21 cellular contexts compared by ENCODE assay signal in the genomic region with DNA sequence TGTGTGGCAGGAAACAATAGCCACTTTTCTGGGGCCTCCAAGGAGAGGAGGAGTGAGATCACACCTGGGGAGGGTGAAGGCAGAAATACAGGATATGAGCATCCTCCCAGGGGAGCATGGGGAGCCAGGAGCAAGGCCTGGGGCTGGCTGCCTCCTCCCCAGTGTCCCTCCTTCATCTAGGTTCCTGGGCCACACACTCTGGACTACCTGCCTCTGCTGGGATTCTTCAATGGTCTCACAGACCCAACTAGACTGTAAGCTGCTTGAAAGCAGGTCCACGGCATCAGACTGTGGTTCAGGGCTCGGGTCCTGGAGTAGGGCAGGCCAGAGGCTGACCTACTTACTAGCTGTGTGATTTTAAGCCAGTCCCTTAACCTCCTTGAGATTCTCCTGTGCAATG.
"Had no signal": no experiment of that assay in that cellular context is flagged by ENCODE, and none has a peak within 500 bp of the region (broad histone marks: within the 10 kb centered on the region; RNA-seq: fewer than 3 reads in every experiment).

No MANE protein-coding gene starts in this region.

- H3K27me3 Mint-ChIP-seq: activated naive CD8-positive, alpha-beta T cell treated with anti-CD3 and anti-CD28 coated beads, Interleukin-2, amount 50 U/mL, for 24 hours; dendritic cell treated with granulocyte-macrophage colony-stimulating factor and Interleukin-4, amounts not matched to agents 40 ng/mL and 50 ng/mL, for 4 days; stimulated activated naive CD8-positive, alpha-beta T cell treated with anti-CD3 and anti-CD28 coated beads, Interleukin-15, amount 100 ng/mL, for 72 hours had no signal

- H3K27ac ChIP-seq: cardiac muscle cell, lower lobe of right lung, tibial nerve, vagina had no signal

- H3K36me3 Mint-ChIP-seq: naive thymus-derived CD4-positive, alpha-beta T cell; stimulated activated effector memory CD8-positive, alpha-beta T cell treated with anti-CD3 and anti-CD28 coated beads, Interleukin-12 subunit alpha, Interleukin-12 subunit beta, amount 100 ng/mL, for 72 hours had no signal

- H3K4me1 Mint-ChIP-seq: activated naive CD8-positive, alpha-beta T cell treated with anti-CD3 and anti-CD28 coated beads, Interleukin-2, amount 50 U/mL, for 24 hours; naive thymus-derived CD4-positive, alpha-beta T cell; neural crest cell; stimulated activated effector memory CD8-positive, alpha-beta T cell treated with anti-CD3 and anti-CD28 coated beads, Interleukin-12 subunit alpha, Interleukin-12 subunit beta, amount 100 ng/mL, for 72 hours; stimulated activated naive CD8-positive, alpha-beta T cell treated with anti-CD3 and anti-CD28 coated beads, Interleukin-15, amount 100 ng/mL, for 72 hours had no signal

- H3K9me3 ChIP-seq: lower lobe of right lung, tibial nerve, vagina had no signal

- DNase-seq: activated CD4-positive, alpha-beta T cell treated with anti-CD3 and anti-CD28 coated beads for 1 hour; activated CD4-positive, alpha-beta T cell treated with anti-CD3 and anti-CD28 coated beads, Interleukin-2, amount 50 U/mL, for 1 hour; activated CD8-positive, alpha-beta T cell treated with anti-CD3 and anti-CD28 coated beads, Interleukin-2, amount 10 ng/mL, durations not matched to agents 7 days and 5 days; activated naive CD4-positive, alpha-beta T cell treated with anti-CD3 and anti-CD28 coated beads, Interleukin-2, amount 50 U/mL, for 16 hours; activated naive CD8-positive, alpha-beta T cell treated with anti-CD3 and anti-CD28 coated beads, Interleukin-2, amount 50 U/mL, for 24 hours; activated T-cell treated with anti-CD3 and anti-CD28 coated beads, Interleukin-2, amount 50 U/mL, for 4 hours; effector CD4-positive, alpha-beta T cell; foreskin melanocyte; lower lobe of right lung; naive thymus-derived CD4-positive, alpha-beta T cell; retina; stimulated activated CD4-positive, alpha-beta T cell treated with anti-CD3 and anti-CD28 coated beads, Interleukin-1b, Interleukin-23, amount 100 ng/mL, for 48 hours; stimulated activated naive CD8-positive, alpha-beta T cell treated with anti-CD3 and anti-CD28 coated beads, Interleukin-15, amount 100 ng/mL, for 72 hours; T-helper 9 cell had no signal

- H3K9me3 Mint-ChIP-seq: activated naive CD8-positive, alpha-beta T cell treated with anti-CD3 and anti-CD28 coated beads, Interleukin-2, amount 50 U/mL, for 24 hours; activated T-cell treated with anti-CD3 and anti-CD28 coated beads, Interleukin-2, amount 50 U/mL, for 4 hours; dendritic cell treated with granulocyte-macrophage colony-stimulating factor and Interleukin-4, amounts not matched to agents 40 ng/mL and 50 ng/mL, for 4 days; naive thymus-derived CD4-positive, alpha-beta T cell; neural crest cell; stimulated activated effector memory CD8-positive, alpha-beta T cell treated with anti-CD3 and anti-CD28 coated beads, Interleukin-12 subunit alpha, Interleukin-12 subunit beta, amount 100 ng/mL, for 72 hours; stimulated activated naive CD8-positive, alpha-beta T cell treated with anti-CD3 and anti-CD28 coated beads, Interleukin-15, amount 100 ng/mL, for 72 hours had no signal

- H3K4me3 ChIP-seq: cardiac muscle cell, lower lobe of right lung, tibial nerve, vagina had no signal

- H3K4me3 Mint-ChIP-seq: activated CD8-positive, alpha-beta T cell treated with anti-CD3 and anti-CD28 coated beads, Interleukin-2, amount 10 ng/mL, durations not matched to agents 7 days and 5 days; activated naive CD8-positive, alpha-beta T cell treated with anti-CD3 and anti-CD28 coated beads, Interleukin-2, amount 50 U/mL, for 24 hours; activated T-cell treated with anti-CD3 and anti-CD28 coated beads, Interleukin-2, amount 50 U/mL, for 4 hours; dendritic cell treated with granulocyte-macrophage colony-stimulating factor and Interleukin-4, amounts not matched to agents 40 ng/mL and 50 ng/mL, for 4 days; naive thymus-derived CD4-positive, alpha-beta T cell; neural crest cell; stimulated activated effector memory CD8-positive, alpha-beta T cell treated with anti-CD3 and anti-CD28 coated beads, Interleukin-12 subunit alpha, Interleukin-12 subunit beta, amount 100 ng/mL, for 72 hours; stimulated activated naive CD8-positive, alpha-beta T cell treated with anti-CD3 and anti-CD28 coated beads, Interleukin-15, amount 100 ng/mL, for 72 hours had no signal

- ATAC-seq: activated CD8-positive, alpha-beta T cell treated with anti-CD3 and anti-CD28 coated beads, Interleukin-2, amount 10 ng/mL, durations not matched to agents 7 days and 5 days; activated naive CD8-positive, alpha-beta T cell treated with anti-CD3 and anti-CD28 coated beads, Interleukin-2, amount 50 U/mL, for 24 hours; activated T-cell treated with anti-CD3 and anti-CD28 coated beads, Interleukin-2, amount 50 U/mL, for 4 hours; lower lobe of right lung; naive thymus-derived CD4-positive, alpha-beta T cell; stimulated activated effector memory CD8-positive, alpha-beta T cell treated with anti-CD3 and anti-CD28 coated beads, Interleukin-12 subunit alpha, Interleukin-12 subunit beta, amount 100 ng/mL, for 72 hours; stimulated activated naive CD8-positive, alpha-beta T cell treated with anti-CD3 and anti-CD28 coated beads, Interleukin-15, amount 100 ng/mL, for 72 hours had no signal

- H3K27ac Mint-ChIP-seq: activated CD8-positive, alpha-beta T cell treated with anti-CD3 and anti-CD28 coated beads, Interleukin-2, amount 10 ng/mL, durations not matched to agents 7 days and 5 days; activated naive CD8-positive, alpha-beta T cell treated with anti-CD3 and anti-CD28 coated beads, Interleukin-2, amount 50 U/mL, for 24 hours; dendritic cell treated with granulocyte-macrophage colony-stimulating factor and Interleukin-4, amounts not matched to agents 40 ng/mL and 50 ng/mL, for 4 days; naive thymus-derived CD4-positive, alpha-beta T cell; stimulated activated effector memory CD8-positive, alpha-beta T cell treated with anti-CD3 and anti-CD28 coated beads, Interleukin-12 subunit alpha, Interleukin-12 subunit beta, amount 100 ng/mL, for 72 hours had no signal

- H3K36me3 ChIP-seq: cardiac muscle cell, lower lobe of right lung, tibial nerve, vagina had no signal

- H3K27me3 ChIP-seq: cardiac muscle cell, tibial nerve, vagina had no signal

- FAIRE-seq: islet of Langerhans had no signal
